ENCODE assay signal across 15 cellular contexts in genomic region chr22:44429941-44430587, GRCh38.
DNase-seq lines count a peak whose midpoint lies in the region; ATAC-seq and TF ChIP-seq lines count a peak whose summit lies in the region.
"Had no signal": no experiment of that assay in that cellular context is flagged by ENCODE, and none has a peak within 500 bp of the region (broad histone marks: within the 10 kb centered on the region; RNA-seq: fewer than 3 reads in every experiment).

No MANE protein-coding gene starts in this region.

- H2AFZ ChIP-seq in neuronal stem cell (ENCODE audit: low read length), result no peak overlapping the region

- H3K4me2 ChIP-seq in neuronal stem cell (ENCODE audit: insufficient read depth, low read length, poor library complexity, severe bottlenecking), result no peak overlapping the region

- no CpG with 5 or more reads among the region's 16 CpGs for whole genome bisulfite sequencing in neuronal stem cell (ENCODE audit: extremely low coverage in 2 of 2, insufficient read length in 2 of 2, insufficient replicate concordance in 1 of 2), 2 donors
- 84 to 96% (median 94%) methylated on average over 15 to 16 of the region's 16 CpGs for WGBS in spleen, 5 donors

- ATAC-seq in left ventricle myocardium superior, result no peak
- no peak for ATAC-seq in GM21723 (IDR thresholded peaks at IDR 0.05; ENCODE audit: unreplicated experiment)

- H2BK15ac ChIP-seq in neuronal stem cell (ENCODE audit: low read length), result peak overlapping the region; percentile 73

- no peak overlapping the region for H2BK120ac ChIP-seq in neuronal stem cell (ENCODE audit: low read depth, low read length)

- H2AK5ac ChIP-seq in neuronal stem cell (ENCODE audit: low read depth, low read length), result peak overlapping the region; percentile 17

- H3K36me3 ChIP-seq in neuronal stem cell (replicated peaks in 1 of 2; ENCODE audit: control insufficient read depth in 2 of 2, insufficient read depth in 2 of 2, low read length in 2 of 2) (no peaks in the 10 kb centered on the region), spleen (no peaks in the 10 kb centered on the region)
- H3K36me3 ChIP-seq: HAP-1 had no signal

- H3K9ac ChIP-seq in neuronal stem cell (ENCODE audit: low read depth, low read length, poor library complexity), result peak overlapping the region; percentile 57

- TF ChIP-seq POLR2A in spleen (IDR thresholded peaks at IDR 0.05), result no peak

- H4K8ac ChIP-seq in neuronal stem cell (ENCODE audit: low read depth, low read length), result no peak overlapping the region

- TF ChIP-seq CTCF in spleen (IDR thresholded peaks at IDR 0.05 in 8 of 11, conservative IDR thresholded peaks at IDR 0.05 in 3 of 11), result no peak

- H3K4ac ChIP-seq in neuronal stem cell (ENCODE audit: low read length), result no peak overlapping the region

- H3K9me3 ChIP-seq in neuronal stem cell (replicated peaks in 1 of 2; ENCODE audit: control insufficient read depth in 2 of 2, insufficient read depth in 1 of 2, low read depth in 1 of 2, low read length in 2 of 2) (no peaks in the 10 kb centered on the region), spleen (no peaks in the 10 kb centered on the region)
- H3K9me3 ChIP-seq: HAP-1 had no signal

- H3K79me1 ChIP-seq in neuronal stem cell (ENCODE audit: low read depth, low read length), result no peaks in the 10 kb centered on the region

- no peak overlapping the region for H4K91ac ChIP-seq in neuronal stem cell (ENCODE audit: low read depth, low read length, poor library complexity)

- peaks cover 5 to 7% of the 10 kb centered on the region in 2 donors for H3K4me1 ChIP-seq in neuronal stem cell (ENCODE audit: control insufficient read depth in 2 of 2, insufficient read depth in 1 of 2, low read depth in 1 of 2, low read length in 2 of 2)
- peaks cover 0 to 9% (median 2%) of the 10 kb centered on the region in 6 donors for H3K4me1 ChIP-seq in spleen

- no peak overlapping the region for H2BK12ac ChIP-seq in neuronal stem cell (ENCODE audit: low read length)

- no peak overlapping the region for H2BK5ac ChIP-seq in neuronal stem cell (ENCODE audit: low read length)

- intact Hi-C loops in cardiac septum (cut with DNase I), result no loop called here
- intact Hi-C loops in left ventricle myocardium superior (cut with micrococcal nuclease), result no loop called here
- intact Hi-C loops in spleen (cut with DNase I; ENCODE audit: low total_unique reads), result no loop called here

- H3K14ac ChIP-seq in neuronal stem cell (ENCODE audit: low read length), result no peak overlapping the region

- H3K4me3 ChIP-seq in neuronal stem cell (ENCODE audit: low read length in 2 of 2), result no peak overlapping the region
- H3K4me3 ChIP-seq in spleen, result no peak overlapping the region
- H3K4me3 ChIP-seq: HAP-1 had no signal

- H3K18ac ChIP-seq in neuronal stem cell (ENCODE audit: low read length), result no peak overlapping the region

- H3K27ac ChIP-seq in neuronal stem cell (replicated peaks; ENCODE audit: low read length) (no peak overlapping the region), spleen (no peak overlapping the region)

- H3K23ac ChIP-seq in neuronal stem cell (ENCODE audit: low read depth, low read length, poor library complexity), result no peak overlapping the region

- peaks cover 0 to 4% (median 0%) of the 10 kb centered on the region in 3 experiments for H3K27me3 ChIP-seq in neuronal stem cell (ENCODE audit: control insufficient read depth in 3 of 3, insufficient read depth in 3 of 3, low read depth in 1 of 3, low read length in 3 of 3)
- H3K27me3 ChIP-seq in spleen (replicated peaks in 1 of 7), result peaks cover 0 to 32% (median 0%) of the 10 kb centered on the region in 7 donors

- DNase-seq in cardiac septum (ENCODE audit: low spot score), result peak; percentile 66
- DNase-seq in left ventricle myocardium superior, result no peak
- DNase-seq in islet precursor cell, result peak; percentile 35
- no peak for DNase-seq in neuronal stem cell (ENCODE audit: low spot score)
- DNase-seq in spleen, result peak; percentile 45
- DNase-seq in NCI-H146 treated with DMSO at 0.1 percent for 48 hours (lab: John Stamatoyannopoulos, UW; ENCODE audit: unreplicated experiment), result no peak
- DNase-seq in activated gamma-delta T cell treated with Interleukin-2 at 50 U/mL for 16 hours, result no peak
- DNase-seq: ACHN, C1 segment of cervical spinal cord, Calu3, DMS 273 treated with DMSO at 0.1 percent for 48 hours, GOT3, HFFc6 had no signal

Comparison
In these comparisons a context has a peak if more than half of its experiments do, and no peak if none do; other contexts are left out.
1. DNase-seq: peak in cardiac septum (single experiment), islet precursor cell (single experiment) and spleen (single experiment); none in left ventricle myocardium superior (single experiment), neuronal stem cell (single experiment), NCI-H146 treated with DMSO at 0.1 percent for 48 hours (single experiment) and activated gamma-delta T cell treated with Interleukin-2 at 50 U/mL for 16 hours (single experiment).